8 cellular contexts compared by ENCODE assay signal in the genomic region with DNA sequence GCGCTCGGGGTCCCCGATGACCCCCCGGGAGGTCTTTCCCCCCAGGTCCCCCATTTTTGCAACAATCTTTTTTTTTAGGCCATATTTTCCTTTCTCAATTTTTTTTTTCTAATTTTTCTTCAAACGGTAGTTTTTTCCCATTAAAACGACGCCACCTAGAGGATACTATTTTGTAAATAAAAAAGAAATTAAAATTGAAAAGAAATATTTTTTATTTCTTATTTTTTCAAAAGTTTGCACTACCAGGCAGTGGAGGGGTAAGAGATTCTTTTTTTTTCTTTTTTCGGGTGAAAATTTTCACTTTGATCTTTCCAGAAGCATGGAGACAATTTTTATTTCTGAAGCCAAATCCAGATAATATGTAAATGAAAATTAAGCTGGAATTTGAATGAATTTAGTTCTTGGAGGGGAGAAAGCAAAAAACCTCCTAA. TPM values are rescaled to one million over a fixed set of nuclear protein-coding genes. Genes with fewer than 3 reads are reported as not detected.
A peak's percentile ranks its signal among the peaks of the same experiment; 100 is the strongest.
DNase-seq lines count a peak whose midpoint lies in the region; ATAC-seq and TF ChIP-seq lines count a peak whose summit lies in the region.

No MANE protein-coding gene starts in this region.

- no peaks in the 10 kb centered on the region for H3K4me1 Mint-ChIP-seq in activated T-helper 1 cell treated with anti-CD3 and anti-CD28 coated beads, Interleukin-12 subunit alpha, Interleukin-12 subunit beta, Interleukin-2, Interleukin-4 antibody, amounts not matched to agents 30 ng/mL and 10 ng/mL and 1 ng/mL, durations not matched to agents 14 hours and 24 hours and 36 hours (ENCODE audit: low read depth)
- peaks cover 1 to 8% of the 10 kb centered on the region in 2 donors for H3K4me1 Mint-ChIP-seq in stimulated activated naive B cell treated with anti-CD40 and anti-IgM and Interleukin-4, amounts not matched to agents 10 μg/mL and 1 μg/mL and 100 μg/mL, for 72 hours

- H3K27ac ChIP-seq in C4-2B = peak overlapping the region; percentile 77
- H3K27ac ChIP-seq in HUES48 (ENCODE audit: low read depth, low read length) = peak overlapping the region; percentile 74
- H3K27ac ChIP-seq in iPS-20b (ENCODE audit: low read length) = no peak overlapping the region

- intact Hi-C loops in activated T-helper 1 cell treated with anti-CD3 and anti-CD28 coated beads, Interleukin-12 subunit alpha, Interleukin-12 subunit beta, Interleukin-2, Interleukin-4 antibody, amounts not matched to agents 30 ng/mL and 10 ng/mL and 1 ng/mL, durations not matched to agents 14 hours and 24 hours and 36 hours (cut with micrococcal nuclease) = loop anchor here (1.0 to 5.0 kb wide), 2 partner anchors 70 to 195 kb away; no protein-coding TSS in a partner anchor

- peak overlapping the region; percentile 20 for H3K27ac Mint-ChIP-seq in activated T-helper 1 cell treated with anti-CD3 and anti-CD28 coated beads, Interleukin-12 subunit alpha, Interleukin-12 subunit beta, Interleukin-2, Interleukin-4 antibody, amounts not matched to agents 30 ng/mL and 10 ng/mL and 1 ng/mL, durations not matched to agents 14 hours and 24 hours and 36 hours
- peak overlapping the region; percentile 88 for H3K27ac Mint-ChIP-seq in stimulated activated naive B cell treated with anti-CD40 and anti-IgM and Interleukin-4, amounts not matched to agents 10 μg/mL and 1 μg/mL and 100 μg/mL, for 72 hours

- H3K27me3 ChIP-seq in HUES48 (ENCODE audit: control insufficient read depth, insufficient read depth, low read length) (no peaks in the 10 kb centered on the region; the same call in 1 of the 2 replicates), iPS-20b (ENCODE audit: insufficient read depth, low read length) (peaks cover 13% of the 10 kb centered on the region)

- H3K4me3 ChIP-seq in HUES48 (ENCODE audit: low read depth, low read length) (peak overlapping the region; percentile 72), iPS-20b (ENCODE audit: low read length) (peak overlapping the region; percentile 74)

- ATAC-seq in stimulated activated naive B cell treated with anti-CD40 and anti-IgM and Interleukin-4, amounts not matched to agents 10 μg/mL and 1 μg/mL and 100 μg/mL, for 72 hours (replicated peaks) = no peak
- ATAC-seq in HG03571 (IDR thresholded peaks at IDR 0.05; ENCODE audit: unreplicated experiment) = no peak

- H3K4me1 ChIP-seq in HUES48 (ENCODE audit: control insufficient read depth, insufficient read depth, low read length) = peaks cover 15% of the 10 kb centered on the region
- H3K4me1 ChIP-seq in iPS-20b (ENCODE audit: insufficient read depth, low read length) = no peaks in the 10 kb centered on the region; the same call in 1 of the 2 replicates

- H3K27me3 Mint-ChIP-seq in activated T-helper 1 cell treated with anti-CD3 and anti-CD28 coated beads, Interleukin-12 subunit alpha, Interleukin-12 subunit beta, Interleukin-2, Interleukin-4 antibody, amounts not matched to agents 30 ng/mL and 10 ng/mL and 1 ng/mL, durations not matched to agents 14 hours and 24 hours and 36 hours (ENCODE audit: insufficient read depth) = peaks cover 40% of the 10 kb centered on the region
- peaks cover 4 to 5% of the 10 kb centered on the region in 2 donors for H3K27me3 Mint-ChIP-seq in stimulated activated naive B cell treated with anti-CD40 and anti-IgM and Interleukin-4, amounts not matched to agents 10 μg/mL and 1 μg/mL and 100 μg/mL, for 72 hours

- H3K4me3 Mint-ChIP-seq in activated T-helper 1 cell treated with anti-CD3 and anti-CD28 coated beads, Interleukin-12 subunit alpha, Interleukin-12 subunit beta, Interleukin-2, Interleukin-4 antibody, amounts not matched to agents 30 ng/mL and 10 ng/mL and 1 ng/mL, durations not matched to agents 14 hours and 24 hours and 36 hours = peak overlapping the region; percentile 92
- peak overlapping the region; percentile 91 to 92 for H3K4me3 Mint-ChIP-seq in stimulated activated naive B cell treated with anti-CD40 and anti-IgM and Interleukin-4, amounts not matched to agents 10 μg/mL and 1 μg/mL and 100 μg/mL, for 72 hours

- H3K9me3 Mint-ChIP-seq in activated T-helper 1 cell treated with anti-CD3 and anti-CD28 coated beads, Interleukin-12 subunit alpha, Interleukin-12 subunit beta, Interleukin-2, Interleukin-4 antibody, amounts not matched to agents 30 ng/mL and 10 ng/mL and 1 ng/mL, durations not matched to agents 14 hours and 24 hours and 36 hours = no peaks in the 10 kb centered on the region
- H3K9me3 Mint-ChIP-seq in stimulated activated naive B cell treated with anti-CD40 and anti-IgM and Interleukin-4, amounts not matched to agents 10 μg/mL and 1 μg/mL and 100 μg/mL, for 72 hours = peaks cover 0 to 2% of the 10 kb centered on the region in 2 donors

- H3K36me3 Mint-ChIP-seq in activated T-helper 1 cell treated with anti-CD3 and anti-CD28 coated beads, Interleukin-12 subunit alpha, Interleukin-12 subunit beta, Interleukin-2, Interleukin-4 antibody, amounts not matched to agents 30 ng/mL and 10 ng/mL and 1 ng/mL, durations not matched to agents 14 hours and 24 hours and 36 hours (ENCODE audit: low read depth) = no peaks in the 10 kb centered on the region
- H3K36me3 Mint-ChIP-seq in stimulated activated naive B cell treated with anti-CD40 and anti-IgM and Interleukin-4, amounts not matched to agents 10 μg/mL and 1 μg/mL and 100 μg/mL, for 72 hours = peaks cover 1 to 4% of the 10 kb centered on the region in 2 donors

- TF ChIP-seq CTCF in C4-2B (conservative IDR thresholded peaks at IDR 0.05) = peak; percentile 73

- H3K9ac ChIP-seq in HUES48 (ENCODE audit: low read depth, low read length) = peak overlapping the region; percentile 76
- peak overlapping the region; percentile 67 for H3K9ac ChIP-seq in iPS-20b (ENCODE audit: low read depth, low read length)

- H3K36me3 ChIP-seq in HUES48 (ENCODE audit: control insufficient read depth, insufficient read depth, low read length) (no peaks in the 10 kb centered on the region), iPS-20b (ENCODE audit: insufficient read depth, low read depth, low read length) (no peaks in the 10 kb centered on the region)

- DNase-seq in activated T-helper 1 cell treated with anti-CD3 and anti-CD28 coated beads, Interleukin-12 subunit alpha, Interleukin-12 subunit beta, Interleukin-2, Interleukin-4 antibody, amounts not matched to agents 30 ng/mL and 10 ng/mL and 1 ng/mL, durations not matched to agents 14 hours and 24 hours and 36 hours (ENCODE audit: low spot score) = no peak
- DNase-seq in stimulated activated naive B cell treated with anti-CD40 and anti-IgM and Interleukin-4, amounts not matched to agents 10 μg/mL and 1 μg/mL and 100 μg/mL, for 72 hours = no peak
- DNase-seq in cortex of kidney (lab: John Stamatoyannopoulos, UW) = no peak
- DNase-seq in mesenteric fat pad (ENCODE audit: low spot score) = no peak

- H3K9me3 ChIP-seq in HUES48 (ENCODE audit: control insufficient read depth, insufficient read depth, low read length) (no peaks in the 10 kb centered on the region), iPS-20b (ENCODE audit: insufficient read depth, low read depth, low read length) (no peaks in the 10 kb centered on the region)

RNA-seq across cellular contexts. Expression of a gene that starts 0.7 kb away (rescaled TPM):
- 0.07 and 0.16 TPM in 2 replicates for total RNA-seq in activated T-helper 1 cell treated with anti-CD3 and anti-CD28 coated beads, Interleukin-12 subunit alpha, Interleukin-12 subunit beta, Interleukin-2, Interleukin-4 antibody, amounts not matched to agents 30 ng/mL and 10 ng/mL and 1 ng/mL, durations not matched to agents 14 hours and 24 hours and 36 hours
- 8.2 TPM for total RNA-seq in mesenteric fat pad
